18 cellular contexts compared by ENCODE assay signal in genomic region chr4:121221201-121221600, GRCh38. TPM values are rescaled to one million over a fixed set of nuclear protein-coding genes. Genes with fewer than 3 reads are reported as not detected.
DNase-seq lines count a peak whose midpoint lies in the region; ATAC-seq, FAIRE-seq and TF ChIP-seq lines count a peak whose summit lies in the region.
"Had no signal": no experiment of that assay in that cellular context is flagged by ENCODE, and none has a peak within 500 bp of the region (broad histone marks: within the 10 kb centered on the region; RNA-seq: fewer than 3 reads in every experiment).

No MANE protein-coding gene starts in this region.

- RAD21 ChIA-PET in GM12878 (lab: Charles Lee; ENCODE audit: unreplicated experiment): interaction anchor here (2.2 kb wide), 1 partner anchor 29 kb away, joined by 6 read pairs; no protein-coding TSS in a partner anchor

- TF ChIP-seq RAD21 in GM12878 (IDR thresholded peaks at IDR 0.05; ENCODE audit: insufficient read depth, low read depth, low read length): no peak

- no peak overlapping the region for H2AFZ ChIP-seq in OCI-LY3 (ENCODE audit: low read depth, low read length)
- H2AFZ ChIP-seq in GM12878 (ENCODE audit: control insufficient read depth, low read depth, low read length): no peak overlapping the region
- no peak overlapping the region for H2AFZ ChIP-seq in osteoblast (ENCODE audit: low read length)

- peak overlapping the region; percentile 26 for H3K4me3 Mint-ChIP-seq in activated T-cell treated with anti-CD3 and anti-CD28 coated beads, Interleukin-2, amount 50 U/mL, for 4 hours
- peak overlapping the region in 2 of 4 donors; percentile 16 to 43 for H3K4me3 Mint-ChIP-seq in CD4-positive, CD25-positive, alpha-beta regulatory T cell

- WGBS in GM12878 (ENCODE audit: insufficient coverage, insufficient replicate concordance, low lambda C conversion rate, missing lambda C conversion rate): 0% methylated on average over 1 of the region's 1 CpG

- no peaks in the 10 kb centered on the region for H3K9me3 ChIP-seq in CD4-positive, CD25-positive, alpha-beta regulatory T cell (ENCODE audit: control insufficient read depth in 2 of 2, low read length in 2 of 2)
- H3K9me3 ChIP-seq in OCI-LY3 (ENCODE audit: insufficient read depth, low read length) (no peaks in the 10 kb centered on the region), GM12878 (replicated peaks; ENCODE audit: control insufficient read depth, insufficient read depth, low read length) (no peaks in the 10 kb centered on the region), osteoblast (ENCODE audit: low read depth, low read length) (no peaks in the 10 kb centered on the region)

- H3K36me3 ChIP-seq in CD4-positive, CD25-positive, alpha-beta regulatory T cell (ENCODE audit: control insufficient read depth, insufficient read depth, low read length): no peaks in the 10 kb centered on the region
- H3K36me3 ChIP-seq in OCI-LY3 (replicated peaks; ENCODE audit: low read depth, low read length) (no peaks in the 10 kb centered on the region), GM12878 (ENCODE audit: control insufficient read depth in 2 of 2, insufficient read depth in 2 of 2, low read length in 1 of 2) (no peaks in the 10 kb centered on the region), osteoblast (ENCODE audit: insufficient read depth, low read length) (no peaks in the 10 kb centered on the region)

- BruUV-seq in GM12878 (replicated peaks; lab: Mats Ljungman, UMichigan): no TSS peak

- H3K4me3 ChIP-seq in CD4-positive, CD25-positive, alpha-beta regulatory T cell (ENCODE audit: low read depth, low read length): no peak overlapping the region
- H3K4me3 ChIP-seq in OCI-LY3 (ENCODE audit: low read length) (no peak overlapping the region), GM12878 (no peak overlapping the region), osteoblast (ENCODE audit: insufficient read depth, low read length) (no peak overlapping the region)

- H3K27ac Mint-ChIP-seq in CD4-positive, CD25-positive, alpha-beta regulatory T cell: peak overlapping the region in 2 of 3 donors; percentile 65 to 81

- no peaks in the 10 kb centered on the region for H3K27me3 Mint-ChIP-seq in activated T-cell treated with anti-CD3 and anti-CD28 coated beads, Interleukin-2, amount 50 U/mL, for 4 hours (ENCODE audit: low read depth)
- H3K27me3 Mint-ChIP-seq in CD4-positive, CD25-positive, alpha-beta regulatory T cell: no peaks in the 10 kb centered on the region

- no peak for FAIRE-seq in GM12878 (lab: Jason Lieb, UNC)
- FAIRE-seq: GM12892 had no signal

- no peak for TF ChIP-seq EP300 in GM12878 (IDR thresholded peaks at IDR 0.05; ENCODE audit: borderline replicate concordance in 1 of 2, control insufficient read depth in 1 of 2, low read depth in 2 of 2, low read length in 2 of 2)

- no peak for DNase-seq in activated T-cell treated with anti-CD3 and anti-CD28 coated beads, Interleukin-2, amount 50 U/mL, for 4 hours
- DNase-seq in activated T-cell treated with anti-CD3 and anti-CD28 coated beads, Interleukin-2, amount 50 U/mL, for 48 hours: no peak
- DNase-seq in CD4-positive, CD25-positive, alpha-beta regulatory T cell: no peak
- DNase-seq in GM12878 (ENCODE audit: low read depth, low spot score): no peak
- no peak for DNase-seq in T-helper 1 cell
- no peak for DNase-seq in GM10248 (ENCODE audit: extremely low spot score)
- DNase-seq in osteoblast (ENCODE audit: insufficient read length, low spot score, missing footprints): no peak
- DNase-seq: DMS 273 treated with DMSO at 0.1 percent for 48 hours, GDM1, GOT3, KG1, NCI-H1436, NCI-H2029 treated with DMSO at 0.1 percent for 48 hours, NCI-H2171 treated with DMSO at 0.1 percent for 48 hours, NCI-H446 treated with DMSO at 0.1 percent for 48 hours had no signal

- TF ChIP-seq CTCF in OCI-LY3 (IDR thresholded peaks at IDR 0.05; ENCODE audit: low read depth, low read length) (no peak), GM12878 (IDR thresholded peaks at IDR 0.05 in 2 of 3, conservative IDR thresholded peaks at IDR 0.05 in 1 of 3; ENCODE audit: control insufficient read depth in 2 of 3, extremely low read depth in 1 of 3, insufficient read depth in 1 of 3, low read depth in 3 of 3, low read length in 3 of 3) (no peak), GM10248 (IDR thresholded peaks at IDR 0.05; ENCODE audit: control extremely low read depth, extremely low read depth, low read depth, missing control alignments) (no peak), osteoblast (IDR thresholded peaks at IDR 0.05; ENCODE audit: extremely low read depth, low read depth, low read length) (no peak)

- H3K4me2 ChIP-seq in OCI-LY3 (ENCODE audit: low read length) (peak overlapping the region; percentile 25; the same call in 1 of the 2 replicates), GM12878 (ENCODE audit: control insufficient read depth, insufficient read depth) (no peak overlapping the region), osteoblast (ENCODE audit: insufficient read depth, low read length) (no peak overlapping the region)

- H3K27ac ChIP-seq in CD4-positive, CD25-positive, alpha-beta regulatory T cell (ENCODE audit: insufficient read depth, low read length, poor library complexity, severe bottlenecking): no peak overlapping the region
- H3K27ac ChIP-seq in OCI-LY3 (ENCODE audit: low read length) (no peak overlapping the region), GM12878 (ENCODE audit: control insufficient read depth, insufficient read depth) (no peak overlapping the region), osteoblast (ENCODE audit: low read depth, low read length) (no peak overlapping the region)
- H3K27ac ChIP-seq: RWPE1 had no signal

- CTCF ChIA-PET in GM12878 (lab: Yijun Ruan, JAX) (interaction anchor here (0.6 to 4.0 kb wide), 6 partner anchors 8 to 87 kb away, joined by 3 to 19 read pairs (median 5); no protein-coding TSS in a partner anchor), GM10248 (lab: Yijun Ruan, JAX) (interaction anchor here (1.1 to 4.6 kb wide), 7 partner anchors 14 to 54 kb away, joined by 3 to 30 read pairs (median 7); no protein-coding TSS in a partner anchor)

- no peak overlapping the region for H3K9ac ChIP-seq in OCI-LY3 (ENCODE audit: low read length)
- no peak overlapping the region for H3K9ac ChIP-seq in GM12878 (ENCODE audit: control insufficient read depth, insufficient read depth, low read length)

- POLR2A ChIA-PET in GM12878 (lab: Charles Lee) (no interaction called here), GM10248 (lab: Yijun Ruan, JAX) (no interaction called here)

- H4K20me1 ChIP-seq in OCI-LY3 (ENCODE audit: insufficient read depth, low read length) (no peaks in the 10 kb centered on the region), GM12878 (ENCODE audit: control insufficient read depth, insufficient read depth) (no peaks in the 10 kb centered on the region), osteoblast (ENCODE audit: insufficient read depth, low read length) (no peaks in the 10 kb centered on the region)

- H3K9me3 Mint-ChIP-seq in activated T-cell treated with anti-CD3 and anti-CD28 coated beads, Interleukin-2, amount 50 U/mL, for 4 hours: no peaks in the 10 kb centered on the region
- peaks cover 0 to 4% (median 0%) of the 10 kb centered on the region in 7 donors for H3K9me3 Mint-ChIP-seq in CD4-positive, CD25-positive, alpha-beta regulatory T cell

- H3K4me1 Mint-ChIP-seq in activated T-cell treated with anti-CD3 and anti-CD28 coated beads, Interleukin-2, amount 50 U/mL, for 4 hours (ENCODE audit: low read depth): peaks cover 45% of the 10 kb centered on the region
- peaks cover 19 to 41% (median 24%) of the 10 kb centered on the region in 4 donors for H3K4me1 Mint-ChIP-seq in CD4-positive, CD25-positive, alpha-beta regulatory T cell

- intact Hi-C loops in GM12878 (cut with micrococcal nuclease; ENCODE audit: unreplicated experiment): no loop called here

- H3K4me1 ChIP-seq in CD4-positive, CD25-positive, alpha-beta regulatory T cell (ENCODE audit: control insufficient read depth, insufficient read depth, low read length, poor library complexity, severe bottlenecking): peaks cover 10% of the 10 kb centered on the region
- peaks cover 31% of the 10 kb centered on the region for H3K4me1 ChIP-seq in OCI-LY3 (ENCODE audit: low read length)
- no peaks in the 10 kb centered on the region for H3K4me1 ChIP-seq in GM12878 (ENCODE audit: control insufficient read depth, insufficient read depth, low read length)
- H3K4me1 ChIP-seq in osteoblast (ENCODE audit: insufficient read depth, low read length): no peaks in the 10 kb centered on the region

- peaks cover 4% of the 10 kb centered on the region for H3K36me3 Mint-ChIP-seq in activated T-cell treated with anti-CD3 and anti-CD28 coated beads, Interleukin-2, amount 50 U/mL, for 4 hours (ENCODE audit: insufficient read depth)
- no peaks in the 10 kb centered on the region for H3K36me3 Mint-ChIP-seq in CD4-positive, CD25-positive, alpha-beta regulatory T cell

- H3K79me2 ChIP-seq in OCI-LY3 (ENCODE audit: low read length) (no peaks in the 10 kb centered on the region), GM12878 (ENCODE audit: control insufficient read depth, insufficient read depth, low read length) (no peaks in the 10 kb centered on the region), osteoblast (ENCODE audit: insufficient read depth, low read length) (no peaks in the 10 kb centered on the region)

- SMC1A ChIA-PET in GM12878 (lab: Charles Lee; ENCODE audit: uncharacterized antibody, unreplicated experiment): interaction anchor here (1.5 kb wide), 2 partner anchors 11 to 22 kb away, joined by 4 read pairs; no protein-coding TSS in a partner anchor

- in situ Hi-C loops in GM12878 (cut with MboI): no loop called here

- H3K27me3 ChIP-seq in CD4-positive, CD25-positive, alpha-beta regulatory T cell (ENCODE audit: control insufficient read depth, insufficient read depth, low read length): no peaks in the 10 kb centered on the region
- H3K27me3 ChIP-seq in OCI-LY3 (ENCODE audit: low read depth, low read length): no peaks in the 10 kb centered on the region
- no peaks in the 10 kb centered on the region for H3K27me3 ChIP-seq in GM12878 (replicated peaks in 1 of 2; ENCODE audit: control insufficient read depth in 2 of 2, insufficient read depth in 2 of 2, low read length in 1 of 2)
- peaks cover 4% of the 10 kb centered on the region for H3K27me3 ChIP-seq in osteoblast (ENCODE audit: insufficient read depth, low read length)

- TF ChIP-seq POLR2A in GM12878 (IDR thresholded peaks at IDR 0.05; ENCODE audit: low read depth, low read length): no peak

- ATAC-seq in activated T-cell treated with anti-CD3 and anti-CD28 coated beads, Interleukin-2, amount 50 U/mL, for 4 hours: no peak
- ATAC-seq in CD4-positive, CD25-positive, alpha-beta regulatory T cell (ENCODE audit: low read depth in 2 of 2): no peak
- ATAC-seq in GM12878: no peak

RNA-seq across cellular contexts. Expression of gene TNIP3, which starts 57.1 kb away (rescaled TPM):
- 10 to 100 TPM in 2 of 3 donors, 1 to 10 TPM in 1; 7.4 to 21.9 (median 20.6) TPM for total RNA-seq in activated T-cell treated with anti-CD3 and anti-CD28 coated beads, Interleukin-2, amount 50 U/mL, for 4 hours
- total RNA-seq in CD4-positive, CD25-positive, alpha-beta regulatory T cell: 1.3 TPM
- polyA plus RNA-seq in CD4-positive, CD25-positive, alpha-beta regulatory T cell: 1 to 10 TPM; 1.5 to 2.0 (median 1.7) TPM
- total RNA-seq in GM12878 (2013; cell fraction: nucleolus; rRNA removed): not detected in 2 replicates
- total RNA-seq in GM12878 (2014; rRNA removed) (0.65 and 0.73 TPM in 2 replicates), GM12878 (2014; rRNA removed; fragmentation: Illumina TruSeq; extraction: Trizol) (1.2 and 1.3 TPM in 2 replicates), GM12878 (2021) (0.56 and 0.62 TPM in 2 replicates), osteoblast (0.59 and 0.72 TPM in 2 replicates)
- 0.35 TPM for polyA plus RNA-seq in GM12878 (2011; ENCODE audit: low read depth)
- polyA plus RNA-seq in GM12878 (2011; rRNA removed) (0.41 and 0.42 TPM in 2 replicates), GM12878 (2014; fragmentation: Illumina TruSeq; extraction: Trizol) (1.4 TPM in 2 replicates), GM12878 (2014; fragmentation: Nextera tagmentation; extraction: Ambion mirVana) (under 1 TPM; 0.21 to 0.60 TPM), GM12878 (2014; rRNA removed) (0.61 and 0.81 TPM in 2 replicates), GM12878 (2016; fragmentation: Nextera tagmentation; extraction: Ambion mirVana) (1 to 10 TPM in 1 of 2 experiments, under 1 TPM in 1; 0.77 to 1.0 TPM)
- polyA plus RNA-seq in GM12878 (2011; cell fraction: cytosol; rRNA removed): 0.18 and 0.28 TPM in 2 replicates
- polyA plus RNA-seq in GM12878 (2011; cell fraction: nucleus; rRNA removed): 0.23 and 0.25 TPM in 2 replicates
- polyA plus RNA-seq in GM12878 (2012): 0.88 and 0.90 TPM in 2 replicates
- 0.26 and 0.29 TPM in 2 replicates for polyA minus RNA-seq in GM12878 (2011; rRNA and poly(A)+ RNA removed)
- polyA minus RNA-seq in GM12878 (2011; cell fraction: cytosol; rRNA and poly(A)+ RNA removed): not detected in 2 replicates
- 0.24 TPM in 1 of 2 replicates, not detected in the other for polyA minus RNA-seq in GM12878 (2011; cell fraction: nucleus; rRNA and poly(A)+ RNA removed)
